23 cellular contexts compared by ENCODE assay signal in the genomic region with DNA sequence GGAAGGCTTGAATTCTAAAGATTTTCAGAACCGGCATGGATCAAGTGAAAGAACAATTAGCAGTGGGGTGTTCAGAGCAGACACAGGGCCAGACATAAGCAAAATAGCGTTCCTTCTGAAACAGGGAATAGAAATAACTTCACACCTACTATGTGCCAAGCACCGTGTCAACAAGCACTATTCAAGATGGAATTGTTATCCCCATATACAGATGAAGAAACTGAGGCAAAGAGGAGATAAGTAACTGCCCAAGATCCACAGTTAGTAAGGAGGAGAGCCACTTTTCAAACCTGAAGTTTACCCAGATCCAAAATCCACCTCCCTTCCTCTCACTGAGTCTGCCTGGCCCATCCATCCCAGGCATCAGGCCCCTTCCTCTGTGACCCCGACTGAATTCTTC.
DNase-seq lines count a peak whose midpoint lies in the region; ATAC-seq and TF ChIP-seq lines count a peak whose summit lies in the region.
"Had no signal": no experiment of that assay in that cellular context is flagged by ENCODE, and none has a peak within 500 bp of the region (broad histone marks: within the 10 kb centered on the region; RNA-seq: fewer than 3 reads in every experiment).

No MANE protein-coding gene starts in this region.

- POLR2A ChIA-PET in IMR-90 (lab: Charles Lee; ENCODE audit: unreplicated experiment): no interaction called here

- TF ChIP-seq RAD21 in IMR-90 (IDR thresholded peaks at IDR 0.05; ENCODE audit: low read length): no peak

- peak overlapping the region; percentile 60 for H3K27ac Mint-ChIP-seq in progenitor cell of endocrine pancreas
- H3K27ac Mint-ChIP-seq: CD14-positive monocyte; CD4-positive, alpha-beta T cell; GM23338; H9 had no signal

- ATAC-seq in IMR-90 (ENCODE audit: low read depth): no peak
- no peak for ATAC-seq in HG03469 (IDR thresholded peaks at IDR 0.05; ENCODE audit: unreplicated experiment)
- ATAC-seq in sciatic nerve: no peak
- ATAC-seq: A549, GM12878, GM23338, HCT116 had no signal

- H3K4me1 ChIP-seq in IMR-90 (ENCODE audit: control insufficient read depth, insufficient read depth, low read length) (peaks cover 9% of the 10 kb centered on the region; the same call in 1 of the 2 replicates), mesenchymal stem cell (ENCODE audit: control insufficient read depth, insufficient read depth, low read depth, low read length) (no peaks in the 10 kb centered on the region)
- H3K4me1 ChIP-seq: A549, BE2C had no signal

- H3K4me2 ChIP-seq in IMR-90 (ENCODE audit: low read depth, low read length): no peak overlapping the region
- H3K4me2 ChIP-seq in mesenchymal stem cell (ENCODE audit: low read length, poor library complexity, severe bottlenecking): no peak overlapping the region
- H3K4me2 ChIP-seq: A549; BLaER1 treated with 17β-estradiol and CSF1 and Interleukin-3, amounts not matched to agents 10 nM and 100 nM; GM23338 had no signal

- no peaks in the 10 kb centered on the region for H3K9me3 Mint-ChIP-seq in progenitor cell of endocrine pancreas (ENCODE audit: low read depth)
- H3K9me3 Mint-ChIP-seq: CD4-positive, alpha-beta T cell; CD8-positive, alpha-beta memory T cell had no signal

- dilution Hi-C loops in IMR-90 (cut with HindIII; ENCODE audit: low sequenced_read_pairs, unreplicated experiment): no loop called here

- H3K4me3 Mint-ChIP-seq in progenitor cell of endocrine pancreas (ENCODE audit: low read depth): no peak overlapping the region
- H3K4me3 Mint-ChIP-seq: CD14-positive monocyte; CD4-positive, alpha-beta T cell; GM23338; H9 had no signal

- peak overlapping the region; percentile 27 for H3K4ac ChIP-seq in IMR-90 (ENCODE audit: low read depth, low read length)
- no peak overlapping the region for H3K4ac ChIP-seq in mesenchymal stem cell (ENCODE audit: low read depth in 1 of 2, low read length in 2 of 2)

- H2AK9ac ChIP-seq in IMR-90 (replicated peaks; ENCODE audit: low read depth, low read length, poor library complexity): no peak overlapping the region

- no peak overlapping the region; the same call in 1 of the 2 replicates for H4K5ac ChIP-seq in IMR-90 (ENCODE audit: low read depth, low read length)

- peak overlapping the region; percentile 40; the same call in 1 of the 2 replicates for H2AK5ac ChIP-seq in IMR-90 (ENCODE audit: low read depth, low read length)
- H2AK5ac ChIP-seq in mesenchymal stem cell (ENCODE audit: low read length, severe bottlenecking): no peak overlapping the region

- no TSS peak for BruUV-seq in IMR-90 (replicated peaks; lab: Mats Ljungman, UMichigan)

- no peak overlapping the region for H3K56ac ChIP-seq in IMR-90 (ENCODE audit: extremely low read depth, insufficient read depth, low read length)

- TF ChIP-seq CTCF in IMR-90 (conservative IDR thresholded peaks at IDR 0.05; ENCODE audit: low read depth, low read length) (no peak), progenitor cell of endocrine pancreas (IDR thresholded peaks at IDR 0.05; ENCODE audit: unreplicated experiment) (no peak)

- H3K9me1 ChIP-seq in IMR-90 (ENCODE audit: insufficient read depth, low read length): peaks cover 3% of the 10 kb centered on the region; the same call in 1 of the 2 replicates

- no peaks in the 10 kb centered on the region for H3K79me1 ChIP-seq in IMR-90 (ENCODE audit: low read depth in 1 of 2, low read length in 2 of 2)
- H3K79me1 ChIP-seq in mesenchymal stem cell (replicated peaks; ENCODE audit: low read length, poor library complexity, severe bottlenecking): no peaks in the 10 kb centered on the region

- no peak overlapping the region for H2BK5ac ChIP-seq in IMR-90 (ENCODE audit: low read depth, low read length, poor library complexity, severe bottlenecking)
- H2BK5ac ChIP-seq in mesenchymal stem cell (ENCODE audit: low read depth, low read length, poor library complexity, severe bottlenecking): no peak overlapping the region

- H3K23ac ChIP-seq in IMR-90 (ENCODE audit: low read depth, low read length) (no peak overlapping the region), mesenchymal stem cell (ENCODE audit: low read length in 2 of 2) (no peak overlapping the region)

- H3K14ac ChIP-seq in IMR-90 (replicated peaks; ENCODE audit: low read depth, low read length) (0 out of 2 replicates have a peak overlapping the region, but pooled peaks have one; percentile 25), mesenchymal stem cell (ENCODE audit: low read length in 2 of 2) (no peak overlapping the region)

- H3K27ac ChIP-seq in IMR-90 (ENCODE audit: insufficient read depth, low read length) (peak overlapping the region; percentile 59; the same call in 1 of the 2 replicates), mesenchymal stem cell (ENCODE audit: low read length, poor library complexity, severe bottlenecking) (no peak overlapping the region)
- H3K27ac ChIP-seq: BLaER1 treated with 17β-estradiol and CSF1 and Interleukin-3, amounts not matched to agents 10 nM and 100 nM had no signal

- no peak for TF ChIP-seq POLR2A in IMR-90 (IDR thresholded peaks at IDR 0.05; ENCODE audit: low read depth, low read length)

- peak overlapping the region; percentile 47 for H2BK20ac ChIP-seq in IMR-90 (ENCODE audit: low read depth, low read length)

- intact Hi-C loops in IMR-90 (cut with micrococcal nuclease) (loop anchor here (5.0 kb wide), 2 partner anchors 256 to 376 kb away; partner anchors contain the start of gene HBP1), sciatic nerve (cut with DNase I) (no loop called here)

- H4K20me1 ChIP-seq in IMR-90 (ENCODE audit: insufficient read depth, low read length): no peaks in the 10 kb centered on the region
- H4K20me1 ChIP-seq: BLaER1 treated with 17β-estradiol and CSF1 and Interleukin-3, amounts not matched to agents 10 nM and 100 nM had no signal

- peak overlapping the region; percentile 57; the same call in 2 of the 3 replicates for H2BK15ac ChIP-seq in IMR-90 (ENCODE audit: low read depth, low read length)
- H2BK15ac ChIP-seq in mesenchymal stem cell (ENCODE audit: low read depth, poor library complexity, severe bottlenecking): no peak overlapping the region

- no peaks in the 10 kb centered on the region for H3K36me3 Mint-ChIP-seq in progenitor cell of endocrine pancreas (ENCODE audit: insufficient read depth)
- H3K36me3 Mint-ChIP-seq: CD14-positive monocyte; CD8-positive, alpha-beta memory T cell had no signal

- CTCF ChIA-PET in IMR-90 (lab: Yijun Ruan, JAX): no interaction called here

- H3K27me3 Mint-ChIP-seq in progenitor cell of endocrine pancreas: peaks cover 10% of the 10 kb centered on the region
- H3K27me3 Mint-ChIP-seq: CD4-positive, alpha-beta T cell had no signal

- H2AFZ ChIP-seq in IMR-90 (replicated peaks; ENCODE audit: low read length, poor library complexity) (no peak overlapping the region), mesenchymal stem cell (ENCODE audit: low read depth, low read length) (no peak overlapping the region)
- H2AFZ ChIP-seq: GM23338 had no signal

- peak overlapping the region in 1 of 2 experiments; percentile 64 for H2BK12ac ChIP-seq in mesenchymal stem cell (ENCODE audit: low read length in 2 of 2)

- H3K9ac ChIP-seq in IMR-90 (ENCODE audit: low read depth, low read length) (no peak overlapping the region), mesenchymal stem cell (ENCODE audit: low read length) (no peak overlapping the region)
- H3K9ac ChIP-seq: BLaER1 treated with 17β-estradiol and CSF1 and Interleukin-3, amounts not matched to agents 10 nM and 100 nM had no signal

- H2BK120ac ChIP-seq in IMR-90 (ENCODE audit: low read depth, low read length) (peak overlapping the region; percentile 60), mesenchymal stem cell (ENCODE audit: low read depth, low read length) (no peak overlapping the region)

- no peak overlapping the region for H3K4me3 ChIP-seq in IMR-90 (ENCODE audit: insufficient read depth, low read depth, low read length)
- no peak overlapping the region for H3K4me3 ChIP-seq in mesenchymal stem cell (ENCODE audit: insufficient read depth in 1 of 2, low read depth in 1 of 2, low read length in 2 of 2)
- H3K4me3 ChIP-seq: A549; BLaER1 treated with 17β-estradiol and CSF1 and Interleukin-3, amounts not matched to agents 10 nM and 100 nM; GM12878; GM23338 had no signal

- peaks cover 6% of the 10 kb centered on the region for H3K4me1 Mint-ChIP-seq in progenitor cell of endocrine pancreas (ENCODE audit: low read depth)
- H3K4me1 Mint-ChIP-seq: CD14-positive monocyte had no signal

- H3K9me3 ChIP-seq in IMR-90 (ENCODE audit: control insufficient read depth, insufficient read depth, low read length): no peaks in the 10 kb centered on the region
- H3K9me3 ChIP-seq in mesenchymal stem cell (ENCODE audit: control insufficient read depth, low read length): peaks cover under 1% of the 10 kb centered on the region
- H3K9me3 ChIP-seq: A549, BE2C had no signal

- no peaks in the 10 kb centered on the region for H3K36me3 ChIP-seq in IMR-90 (ENCODE audit: control insufficient read depth, insufficient read depth, low read length)
- no peaks in the 10 kb centered on the region for H3K36me3 ChIP-seq in mesenchymal stem cell (ENCODE audit: control insufficient read depth in 1 of 2, insufficient read depth in 2 of 2, low read depth in 1 of 2, low read length in 2 of 2)
- H3K36me3 ChIP-seq: BE2C; BLaER1 treated with 17β-estradiol and CSF1 and Interleukin-3, amounts not matched to agents 10 nM and 100 nM had no signal

- 20% methylated on average over 1 of the region's 4 CpGs; no CpG with 5 or more reads in 1 of the 2 experiments for WGBS in IMR-90 (ENCODE audit: extremely low coverage in 2 of 2, insufficient read length in 1 of 2), 2 experiments
- WGBS in mesenchymal stem cell: 75% methylated on average over 3 of the region's 4 CpGs

- H3K18ac ChIP-seq in IMR-90 (ENCODE audit: low read depth, low read length) (peak overlapping the region; percentile 42; the same call in 1 of the 2 replicates), mesenchymal stem cell (ENCODE audit: low read depth in 1 of 2, low read length in 2 of 2) (peak overlapping the region; percentile 54 to 70)

- no peaks in the 10 kb centered on the region for H3K27me3 ChIP-seq in IMR-90 (ENCODE audit: control insufficient read depth, insufficient read depth, low read length)
- H3K27me3 ChIP-seq in mesenchymal stem cell (ENCODE audit: control insufficient read depth in 1 of 2, insufficient read depth in 1 of 2, low read length in 2 of 2): no peaks in the 10 kb centered on the region
- H3K27me3 ChIP-seq: BE2C; BLaER1 treated with 17β-estradiol and CSF1 and Interleukin-3, amounts not matched to agents 10 nM and 100 nM had no signal

- H4K91ac ChIP-seq in IMR-90 (ENCODE audit: insufficient read depth, low read depth, low read length) (peak overlapping the region; percentile 72; the same call in 1 of the 2 replicates), mesenchymal stem cell (ENCODE audit: low read length) (no peak overlapping the region)

- in situ Hi-C loops in IMR-90 (cut with MboI; ENCODE audit: low sequenced_read_pairs): loop anchor here (5.0 kb wide), 1 partner anchor 356 kb away; no protein-coding TSS in a partner anchor

- H4K8ac ChIP-seq in IMR-90 (ENCODE audit: low read depth in 2 of 2, low read length in 2 of 2) (peak overlapping the region; percentile 1 to 58; a peak in 2 of 4 replicates), mesenchymal stem cell (ENCODE audit: low read length) (peak overlapping the region; percentile 53)

- DNase-seq in IMR-90 (no peak), mesenchymal stem cell (no peak), progenitor cell of endocrine pancreas (ENCODE audit: low spot score, unreplicated experiment) (no peak), SHP77 (lab: John Stamatoyannopoulos, UW) (no peak), sciatic nerve (ENCODE audit: low spot score) (no peak)
- DNase-seq: 8988T; ACHN; AML-193; BE2C; CD4-positive, alpha-beta T cell; CD8-positive, alpha-beta memory T cell; DMS 273 treated with DMSO at 0.1 percent for 48 hours; DMS79; EL; GDM1; H9 had no signal
